19 cellular contexts compared by ENCODE assay signal in the genomic region with DNA sequence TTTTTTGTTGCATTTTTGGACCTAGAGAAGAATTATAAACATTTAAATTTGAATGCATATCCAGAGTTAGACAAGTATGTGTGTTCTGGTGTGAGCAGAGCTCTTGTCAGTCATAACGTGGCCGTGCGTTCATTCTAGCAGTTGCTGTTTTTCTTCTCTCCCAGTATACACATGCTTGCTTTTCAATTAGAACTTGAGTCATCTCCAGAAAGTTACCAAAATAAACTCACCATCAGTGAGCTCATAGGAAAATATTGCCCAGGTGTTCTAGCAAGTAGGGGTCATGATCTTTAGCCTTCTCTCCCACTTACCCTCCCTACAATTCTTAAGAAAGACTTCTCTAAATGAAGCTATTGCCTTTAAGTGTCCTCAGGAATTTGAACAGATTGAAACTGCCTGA.
DNase-seq lines count a peak whose midpoint lies in the region; TF ChIP-seq lines count a peak whose summit lies in the region.
"Had no signal": no experiment of that assay in that cellular context is flagged by ENCODE, and none has a peak within 500 bp of the region (broad histone marks: within the 10 kb centered on the region; RNA-seq: fewer than 3 reads in every experiment).

No MANE protein-coding gene starts in this region.

- H3F3A ChIP-seq in smooth muscle cell (ENCODE audit: low read depth), result no peaks in the 10 kb centered on the region

- H3K79me2 ChIP-seq in smooth muscle cell (ENCODE audit: low read depth), result no peaks in the 10 kb centered on the region
- H3K79me2 ChIP-seq: hepatocyte had no signal

- no peak for TF ChIP-seq CTCF in epithelial cell of esophagus (IDR thresholded peaks at IDR 0.05; ENCODE audit: insufficient read depth, low read depth, low read length, missing control alignments)
- no peak for TF ChIP-seq CTCF in smooth muscle cell (IDR thresholded peaks at IDR 0.05; ENCODE audit: borderline replicate concordance, insufficient read depth, poor library complexity, severe bottlenecking)

- H3K9me3 ChIP-seq in mesodermal cell (ENCODE audit: control insufficient read depth, low read length) (no peaks in the 10 kb centered on the region), smooth muscle cell (replicated peaks; ENCODE audit: low read depth) (no peaks in the 10 kb centered on the region)
- H3K9me3 ChIP-seq: MG63 had no signal

- 87% methylated on average over 3 of the region's 3 CpGs; no CpG with 5 or more reads in 1 of the 2 experiments for WGBS in mesodermal cell (ENCODE audit: insufficient coverage in 2 of 2), 2 experiments
- WGBS in smooth muscle cell (ENCODE audit: low lambda C conversion rate), result 40% methylated on average over 3 of the region's 3 CpGs

- H3K4me1 ChIP-seq in mesodermal cell (ENCODE audit: control insufficient read depth, insufficient read depth, low read length, poor library complexity, severe bottlenecking) (peaks cover 50% of the 10 kb centered on the region), smooth muscle cell (ENCODE audit: low read depth) (peaks cover 69% of the 10 kb centered on the region)

- no peak overlapping the region for H3K4me3 ChIP-seq in epithelial cell of esophagus (ENCODE audit: low read length)
- no peak overlapping the region for H3K4me3 ChIP-seq in mesodermal cell (ENCODE audit: extremely low read depth, insufficient read depth, low read length, poor library complexity, severe bottlenecking)
- H3K4me3 ChIP-seq in smooth muscle cell, result no peak overlapping the region
- H3K4me3 ChIP-seq: hepatocyte, MG63 had no signal

- peak overlapping the region; percentile 23 for H3K4me2 ChIP-seq in smooth muscle cell
- H3K4me2 ChIP-seq: hepatocyte had no signal

- no peak overlapping the region for H2AFZ ChIP-seq in smooth muscle cell (ENCODE audit: low read depth)
- H2AFZ ChIP-seq: hepatocyte had no signal

- H3K27me3 ChIP-seq in smooth muscle cell (ENCODE audit: low read depth), result no peaks in the 10 kb centered on the region
- H3K27me3 ChIP-seq: hepatocyte, MG63 had no signal

- DNase-seq in LHCN-M2 (ENCODE audit: low read depth) (peak; percentile 60), epithelial cell of esophagus (ENCODE audit: low read depth) (peak; percentile 58), smooth muscle cell (lab: John Stamatoyannopoulos, UW; ENCODE audit: unreplicated experiment) (no peak), MV-4-11 (lab: John Stamatoyannopoulos, UW) (no peak), middle frontal gyrus (ENCODE audit: extremely low spot score, low spot score) (no peak), DMS114 treated with DMSO at 0.1 percent for 48 hours (lab: John Stamatoyannopoulos, UW; ENCODE audit: unreplicated experiment) (no peak)
- DNase-seq: activated B cell treated with CpG ODN at 0.5 μM for 24 hours; anterior cingulate cortex; Calu3; MG63; NCI-H1417; NCI-H2081; NCI-H446; nucleus accumbens; small intestine; stimulated activated CD4-positive, alpha-beta T cell treated with anti-CD3 and anti-CD28 coated beads, Interleukin-2, amount 100 ng/mL, for 24 hours had no signal

- H3K36me3 ChIP-seq in mesodermal cell (ENCODE audit: control insufficient read depth, insufficient read depth, low read length) (no peaks in the 10 kb centered on the region), smooth muscle cell (ENCODE audit: low read depth) (no peaks in the 10 kb centered on the region)
- H3K36me3 ChIP-seq: MG63 had no signal

- no peaks in the 10 kb centered on the region for H4K20me1 ChIP-seq in smooth muscle cell (ENCODE audit: low read depth)

- H3K9ac ChIP-seq in smooth muscle cell (ENCODE audit: low read depth), result no peak overlapping the region

- H3K27ac ChIP-seq in mesodermal cell (ENCODE audit: low read depth, low read length, severe bottlenecking) (peak overlapping the region; percentile 6), smooth muscle cell (ENCODE audit: low read depth) (peak overlapping the region; percentile 72)
- H3K27ac ChIP-seq: C4-2B, hepatocyte had no signal

Comparison
In these comparisons a context has a peak if more than half of its experiments do, and no peak if none do; other contexts are left out.
1. DNase-seq: peak in LHCN-M2 (single experiment) and epithelial cell of esophagus (single experiment); none in smooth muscle cell (single experiment), MV-4-11 (single experiment), middle frontal gyrus (single experiment) and DMS114 treated with DMSO at 0.1 percent for 48 hours (single experiment).